Comparison of ENCODE assay signal across 8 cellular contexts in the genomic region with DNA sequence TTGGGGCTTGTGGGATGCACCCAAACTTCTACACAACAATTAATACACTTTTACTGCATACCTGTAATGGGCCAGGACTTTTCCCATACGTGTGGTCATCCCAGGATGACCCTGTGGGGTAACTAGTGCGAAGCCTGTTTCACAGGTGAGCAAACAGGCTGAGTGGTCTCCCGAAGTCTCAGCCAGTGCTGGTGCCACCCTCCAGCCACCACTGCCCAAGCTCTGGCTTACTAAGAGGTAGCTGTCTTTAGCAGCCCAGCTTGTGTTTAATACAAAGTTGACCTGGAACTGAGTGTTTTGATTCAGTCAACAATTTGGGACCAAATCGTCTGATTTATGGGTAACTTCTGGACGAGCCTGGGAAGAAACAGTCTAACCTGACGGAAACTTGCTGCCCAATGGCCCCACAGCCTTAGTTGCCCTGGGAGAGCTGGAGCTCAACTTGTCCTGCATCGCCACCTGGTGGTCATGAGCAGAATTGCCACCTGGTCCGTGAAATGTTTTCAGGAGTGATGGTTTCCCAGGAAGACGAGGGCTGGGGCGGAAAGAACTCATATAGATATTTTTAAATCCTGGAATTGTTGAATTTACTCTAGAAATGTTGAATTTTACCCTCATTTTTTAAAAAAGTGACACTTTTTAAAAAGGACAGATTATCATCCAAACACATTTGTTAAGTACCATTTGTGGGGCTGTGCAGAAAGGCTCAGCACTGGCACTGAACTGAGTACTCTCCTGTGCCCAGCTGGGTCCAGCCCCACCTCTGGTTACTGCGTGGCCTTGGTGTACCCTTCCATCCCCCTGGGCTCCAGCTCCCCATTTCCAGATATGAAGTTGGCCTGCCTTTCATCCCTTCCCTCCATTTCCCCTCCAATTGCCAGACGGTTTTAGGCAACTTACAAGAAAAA.
DNase-seq lines count a peak whose midpoint lies in the region; ATAC-seq and TF ChIP-seq lines count a peak whose summit lies in the region.

No MANE protein-coding gene starts in this region.

- no peaks in the 10 kb centered on the region for H3K9me3 Mint-ChIP-seq in activated naive CD4-positive, alpha-beta T cell treated with anti-CD3 and anti-CD28 coated beads, Interleukin-2, amount 50 U/mL, for 72 hours

- ATAC-seq in activated naive CD4-positive, alpha-beta T cell treated with anti-CD3 and anti-CD28 coated beads, Interleukin-2, amount 50 U/mL, for 72 hours: peak; percentile 61 to 75
- peak; percentile 71 for ATAC-seq in Right ventricle myocardium inferior

- DNase-seq in NCI-H187 (lab: John Stamatoyannopoulos, UW) (peak; percentile 77 to 81), NCI-H187 treated with DMSO at 0.1 percent for 48 hours (lab: John Stamatoyannopoulos, UW) (no peak), LNCaP clone FGC (ENCODE audit: low read depth) (peak; percentile 34), SKM-1 treated with dmso at 0.1 percent for 144 hours (lab: John Stamatoyannopoulos, UW; ENCODE audit: unreplicated experiment) (peak; percentile 37), Right ventricle myocardium inferior (ENCODE audit: missing footprints) (peak; percentile 88), posterior vena cava (ENCODE audit: low spot score) (peak; percentile 95), ureter (ENCODE audit: low spot score) (peak; percentile 91)
- peak; percentile 75 to 82 for DNase-seq in activated naive CD4-positive, alpha-beta T cell treated with anti-CD3 and anti-CD28 coated beads, Interleukin-2, amount 50 U/mL, for 72 hours (ENCODE audit: low spot score in 2 of 2)

- intact Hi-C loops in Right ventricle myocardium inferior (cut with DNase I) (loop anchor here (1.0 to 5.0 kb wide), 5 partner anchors 45 to 485 kb away; no protein-coding TSS in a partner anchor), posterior vena cava (cut with DNase I) (loop anchor here (1.0 to 10.0 kb wide), 3 partner anchors 47 to 235 kb away; no protein-coding TSS in a partner anchor)

- H3K4me3 ChIP-seq in LNCaP clone FGC (ENCODE audit: low read depth, low read length): no peak overlapping the region

- no peak overlapping the region for H3K27ac Mint-ChIP-seq in activated naive CD4-positive, alpha-beta T cell treated with anti-CD3 and anti-CD28 coated beads, Interleukin-2, amount 50 U/mL, for 72 hours

- peak; percentile 91 for TF ChIP-seq CTCF in LNCaP clone FGC (IDR thresholded peaks at IDR 0.05; ENCODE audit: control insufficient read depth, extremely low read depth, insufficient read depth)

- H3K36me3 Mint-ChIP-seq in activated naive CD4-positive, alpha-beta T cell treated with anti-CD3 and anti-CD28 coated beads, Interleukin-2, amount 50 U/mL, for 72 hours: no peaks in the 10 kb centered on the region
